In the genomic region with DNA sequence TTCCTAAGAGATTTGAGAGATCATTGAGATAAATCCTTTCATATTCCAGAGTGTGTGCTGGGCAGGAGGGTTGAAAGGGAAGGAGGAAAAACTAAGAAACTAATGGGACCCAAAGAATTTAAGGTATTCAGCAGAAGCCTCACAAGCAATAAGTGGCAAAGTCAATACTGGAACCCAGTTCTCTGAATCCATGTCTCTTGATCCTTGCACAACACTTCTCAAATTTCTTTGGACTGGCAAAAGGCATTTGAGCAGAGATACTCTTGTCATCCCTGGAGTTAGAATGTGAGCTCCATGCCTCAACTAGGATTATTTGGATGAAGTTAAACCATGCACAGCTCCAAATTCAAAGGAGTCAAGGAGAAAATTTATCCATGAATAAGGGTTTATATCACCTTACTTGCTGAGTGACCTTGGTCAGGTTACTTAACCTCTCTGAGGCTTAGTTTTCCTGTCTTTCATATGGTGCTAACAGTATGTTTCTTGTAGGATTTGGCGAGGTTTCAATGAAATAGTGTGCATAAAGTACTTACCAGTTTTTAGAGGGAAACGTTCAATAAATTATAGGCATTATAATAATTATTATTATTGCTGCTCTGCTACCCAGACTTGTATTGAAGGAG, we compare ENCODE assay signal across 27 cellular contexts.
DNase-seq lines count a peak whose midpoint lies in the region; ATAC-seq, FAIRE-seq and TF ChIP-seq lines count a peak whose summit lies in the region.
"Had no signal": no experiment of that assay in that cellular context is flagged by ENCODE, and none has a peak within 500 bp of the region (broad histone marks: within the 10 kb centered on the region; RNA-seq: fewer than 3 reads in every experiment).

No MANE protein-coding gene starts in this region.

- H3K4me3 ChIP-seq in HEK293 (ENCODE audit: low read depth, low read length): no peak overlapping the region
- H3K4me3 ChIP-seq in astrocyte (ENCODE audit: insufficient read depth, low read depth, low read length): no peak overlapping the region
- H3K4me3 ChIP-seq: adrenal gland, prostate gland, SJSA1, smooth muscle cell, tibial artery had no signal

- CTCF ChIA-PET in HEK293 (lab: Yijun Ruan, JAX): no interaction called here
- CTCF ChIA-PET in Calu3 (lab: Charles Lee): no interaction called here

- no peak overlapping the region for H2AFZ ChIP-seq in astrocyte (ENCODE audit: low read depth, low read length)

- H3K79me2 ChIP-seq in astrocyte (ENCODE audit: insufficient read depth, low read length): no peaks in the 10 kb centered on the region

- DNase-seq in AG08395 (ENCODE audit: low spot score): peak; percentile 40
- DNase-seq in astrocyte (ENCODE audit: low read depth): no peak
- no peak for DNase-seq in foreskin keratinocyte
- DNase-seq in UCSD-AML1 (lab: John Stamatoyannopoulos, UW; ENCODE audit: unreplicated experiment): no peak
- DNase-seq in Calu3: no peak
- DNase-seq in NCI-H1930 (lab: John Stamatoyannopoulos, UW): no peak
- no peak for DNase-seq in DMS153 treated with DMSO at 0.1 percent for 48 hours (lab: John Stamatoyannopoulos, UW; ENCODE audit: unreplicated experiment)
- DNase-seq: activated CD4-positive, alpha-beta memory T cell treated with anti-CD3 and anti-CD28 coated beads for 36 hours; activated gamma-delta T cell treated with Interleukin-2 at 50 U/mL for 16 hours; activated T-cell treated with anti-CD3 and anti-CD28 coated beads for 4 hours; adrenal gland; CD8-positive, alpha-beta T cell; left colon; NCI-H187; NCI-H748 treated with DMSO at 0.1 percent for 48 hours; OCI-M1; stimulated activated CD4-positive, alpha-beta T cell treated with anti-CD3 and anti-CD28 coated beads, Interleukin-4, amount 100 ng/mL, for 1 hour; T-helper 2 cell; tibial artery had no signal

- H3K36me3 ChIP-seq in HEK293 (ENCODE audit: control insufficient read depth in 2 of 2, insufficient read depth in 1 of 2, low read length in 2 of 2) (no peaks in the 10 kb centered on the region), astrocyte (ENCODE audit: insufficient read depth, low read length) (no peaks in the 10 kb centered on the region)
- H3K36me3 ChIP-seq: adrenal gland, prostate gland, SJSA1, tibial artery had no signal

- no peak for FAIRE-seq in astrocyte (lab: Jason Lieb, UNC)

- no peaks in the 10 kb centered on the region for H4K20me1 ChIP-seq in astrocyte (ENCODE audit: insufficient read depth, low read length)

- H3K27me3 ChIP-seq in astrocyte (ENCODE audit: insufficient read depth, low read length) (no peaks in the 10 kb centered on the region), foreskin keratinocyte (no peaks in the 10 kb centered on the region)
- H3K27me3 ChIP-seq: adrenal gland, SJSA1, tibial artery had no signal

- no peaks in the 10 kb centered on the region for H3K9me3 Mint-ChIP-seq in astrocyte (ENCODE audit: unreplicated experiment)
- no peaks in the 10 kb centered on the region for H3K9me3 Mint-ChIP-seq in Calu3 (ENCODE audit: low read depth, unreplicated experiment)
- H3K9me3 Mint-ChIP-seq: activated CD4-positive, alpha-beta memory T cell treated with anti-CD3 and anti-CD28 coated beads for 36 hours; dendritic cell treated with granulocyte-macrophage colony-stimulating factor and Interleukin-4, amounts not matched to agents 40 ng/mL and 50 ng/mL, for 4 days; IgD-negative memory B cell had no signal

- H3K27ac Mint-ChIP-seq in astrocyte (ENCODE audit: unreplicated experiment): no peak overlapping the region
- no peak overlapping the region for H3K27ac Mint-ChIP-seq in Calu3 (ENCODE audit: unreplicated experiment)
- H3K27ac Mint-ChIP-seq: activated CD4-positive, alpha-beta memory T cell treated with anti-CD3 and anti-CD28 coated beads for 36 hours; CD8-positive, alpha-beta T cell; dendritic cell treated with granulocyte-macrophage colony-stimulating factor and Interleukin-4, amounts not matched to agents 40 ng/mL and 50 ng/mL, for 4 days; IgD-negative memory B cell; nephron; stimulated activated naive CD8-positive, alpha-beta T cell treated with anti-CD3 and anti-CD28 coated beads, Interleukin-15, Interleukin-2, amounts not matched to agents 100 ng/mL and 50 ng/mL, for 24 hours had no signal

- no peak for ATAC-seq in foreskin keratinocyte
- ATAC-seq: CD8-positive, alpha-beta T cell; left colon had no signal

- no peaks in the 10 kb centered on the region for H3K9me3 ChIP-seq in HEK293 (ENCODE audit: control insufficient read depth, insufficient read depth, low read depth, low read length)
- H3K9me3 ChIP-seq in astrocyte (ENCODE audit: insufficient read depth, low read depth, low read length): no peaks in the 10 kb centered on the region
- H3K9me3 ChIP-seq: adrenal gland, prostate gland, SJSA1, tibial artery had no signal

- H3K27me3 Mint-ChIP-seq in astrocyte (ENCODE audit: low read depth, unreplicated experiment) (no peaks in the 10 kb centered on the region), Calu3 (ENCODE audit: unreplicated experiment) (no peaks in the 10 kb centered on the region)
- H3K27me3 Mint-ChIP-seq: dendritic cell treated with granulocyte-macrophage colony-stimulating factor and Interleukin-4, amounts not matched to agents 40 ng/mL and 50 ng/mL, for 4 days; IgD-negative memory B cell had no signal

- TF ChIP-seq CTCF in HEK293 (tag by site-specific recombination; IDR thresholded peaks at IDR 0.05) (no peak), astrocyte (IDR thresholded peaks at IDR 0.05; ENCODE audit: insufficient read depth, low read depth, low read length) (no peak), foreskin keratinocyte (conservative IDR thresholded peaks at IDR 0.05) (no peak), Calu3 (IDR thresholded peaks at IDR 0.05; ENCODE audit: unreplicated experiment) (no peak)

- H3K4me1 Mint-ChIP-seq in astrocyte (ENCODE audit: low read depth, unreplicated experiment) (peaks cover 11% of the 10 kb centered on the region), Calu3 (ENCODE audit: low read depth, unreplicated experiment) (peaks cover 34% of the 10 kb centered on the region)

- H3K9ac ChIP-seq in astrocyte (ENCODE audit: low read length): no peak overlapping the region

- no peak overlapping the region for H3K4me3 Mint-ChIP-seq in astrocyte (ENCODE audit: unreplicated experiment)
- no peak overlapping the region for H3K4me3 Mint-ChIP-seq in Calu3 (ENCODE audit: low read depth, unreplicated experiment)
- H3K4me3 Mint-ChIP-seq: activated CD4-positive, alpha-beta memory T cell treated with anti-CD3 and anti-CD28 coated beads for 36 hours; CD8-positive, alpha-beta T cell; dendritic cell treated with granulocyte-macrophage colony-stimulating factor and Interleukin-4, amounts not matched to agents 40 ng/mL and 50 ng/mL, for 4 days; IgD-negative memory B cell; nephron; stimulated activated naive CD8-positive, alpha-beta T cell treated with anti-CD3 and anti-CD28 coated beads, Interleukin-15, Interleukin-2, amounts not matched to agents 100 ng/mL and 50 ng/mL, for 24 hours had no signal

- H3K4me2 ChIP-seq in astrocyte (ENCODE audit: low read length): peak overlapping the region; percentile 55

- intact Hi-C loops in Calu3 (cut with micrococcal nuclease; ENCODE audit: unreplicated experiment): no loop called here

- H3K36me3 Mint-ChIP-seq in astrocyte (ENCODE audit: low read depth, unreplicated experiment) (no peaks in the 10 kb centered on the region), Calu3 (ENCODE audit: insufficient read depth, unreplicated experiment) (peaks cover 6% of the 10 kb centered on the region)
- H3K36me3 Mint-ChIP-seq: activated CD4-positive, alpha-beta memory T cell treated with anti-CD3 and anti-CD28 coated beads for 36 hours; CD8-positive, alpha-beta T cell; IgD-negative memory B cell had no signal

- H3K27ac ChIP-seq in HEK293 (ENCODE audit: extremely low read depth, low read depth, low read length): no peak overlapping the region
- no peak overlapping the region for H3K27ac ChIP-seq in astrocyte (ENCODE audit: low read depth, low read length)
- peak overlapping the region; percentile 11 for H3K27ac ChIP-seq in foreskin keratinocyte
- H3K27ac ChIP-seq: adrenal gland, prostate gland, tibial artery had no signal

- BruUV-seq in Calu3 (replicated peaks; lab: Mats Ljungman, UMichigan): no TSS peak

- POLR2A ChIA-PET in HEK293 (lab: Yijun Ruan, JAX): interaction anchor here (1.5 kb wide), 1 partner anchor 125 kb away, joined by 5 read pairs; a partner anchor contains a TSS

- no peaks in the 10 kb centered on the region for H3K4me1 ChIP-seq in HEK293 (ENCODE audit: control insufficient read depth, insufficient read depth, low read length)
- peaks cover 15% of the 10 kb centered on the region for H3K4me1 ChIP-seq in astrocyte (ENCODE audit: insufficient read depth, low read length)
- peaks cover 25% of the 10 kb centered on the region for H3K4me1 ChIP-seq in foreskin keratinocyte
- H3K4me1 ChIP-seq: prostate gland had no signal

TF ChIP-seq in HEK293, 187 proteins besides CTCF, POLR2A, EP300 and RAD21 (continues in another document):
- TF ChIP-seq ZNF404 (tag by site-specific recombination; IDR thresholded peaks at IDR 0.05) (no peak), ZNF366 (tag by site-specific recombination; conservative IDR thresholded peaks at IDR 0.05) (no peak), MYNN (tag by site-specific recombination; IDR thresholded peaks at IDR 0.05; ENCODE audit: borderline replicate concordance) (no peak), OSR2 (tag by site-specific recombination; IDR thresholded peaks at IDR 0.05) (no peak), ZNF768 (tag by site-specific recombination; IDR thresholded peaks at IDR 0.05) (0 out of 2 replicates have a peak, but pooled peaks have one; percentile 24)
- TF ChIP-seq, protein P1, sequence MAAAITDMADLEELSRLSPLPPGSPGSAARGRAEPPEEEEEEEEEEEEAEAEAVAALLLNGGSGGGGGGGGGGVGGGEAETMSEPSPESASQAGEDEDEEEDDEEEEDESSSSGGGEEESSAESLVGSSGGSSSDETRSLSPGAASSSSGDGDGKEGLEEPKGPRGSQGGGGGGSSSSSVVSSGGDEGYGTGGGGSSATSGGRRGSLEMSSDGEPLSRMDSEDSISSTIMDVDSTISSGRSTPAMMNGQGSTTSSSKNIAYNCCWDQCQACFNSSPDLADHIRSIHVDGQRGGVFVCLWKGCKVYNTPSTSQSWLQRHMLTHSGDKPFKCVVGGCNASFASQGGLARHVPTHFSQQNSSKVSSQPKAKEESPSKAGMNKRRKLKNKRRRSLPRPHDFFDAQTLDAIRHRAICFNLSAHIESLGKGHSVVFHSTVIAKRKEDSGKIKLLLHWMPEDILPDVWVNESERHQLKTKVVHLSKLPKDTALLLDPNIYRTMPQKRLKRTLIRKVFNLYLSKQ (tag by site-specific recombination; IDR thresholded peaks at IDR 0.05; ENCODE audit: borderline replicate concordance): no peak
